25 cellular contexts compared by ENCODE assay signal in the genomic region with DNA sequence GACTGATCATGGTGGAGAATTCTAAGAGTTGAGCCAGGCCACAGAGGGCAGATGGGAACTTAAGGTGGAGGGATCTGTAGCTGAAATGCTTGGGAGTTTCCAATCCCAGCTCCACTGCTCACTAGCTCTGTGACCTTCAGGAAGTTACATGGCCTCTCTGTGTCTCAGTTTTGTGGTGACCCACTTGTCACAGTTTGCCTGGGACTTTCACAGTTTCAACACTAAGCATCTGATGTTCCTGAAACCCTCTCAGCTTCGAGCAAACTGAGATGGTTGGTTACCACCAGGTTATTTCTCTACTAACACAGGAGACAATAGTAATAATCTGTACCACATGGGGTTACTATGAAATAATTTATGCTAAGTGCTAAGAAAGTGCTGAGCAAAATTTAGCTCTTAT.
"Had no signal": no experiment of that assay in that cellular context is flagged by ENCODE, and none has a peak within 500 bp of the region (broad histone marks: within the 10 kb centered on the region; RNA-seq: fewer than 3 reads in every experiment).

No MANE protein-coding gene starts in this region.

- ATAC-seq: effector memory CD8-positive, alpha-beta T cell; esophagus mucosa; foreskin keratinocyte; gastrocnemius medialis; gastroesophageal sphincter; heart left ventricle; heart right ventricle had no signal

- H3K27me3 ChIP-seq: colonic mucosa, esophagus squamous epithelium, foreskin keratinocyte had no signal

- H3K4me2 ChIP-seq: hepatocyte had no signal

- H2AFZ ChIP-seq: hepatocyte had no signal

- H3K79me2 ChIP-seq: hepatocyte had no signal

- H3K36me3 ChIP-seq: colonic mucosa, esophagus muscularis mucosa, esophagus squamous epithelium, gastrocnemius medialis, gastroesophageal sphincter, heart left ventricle, heart right ventricle had no signal

- DNase-seq: colonic mucosa; cortex of kidney; dermis blood vessel endothelial cell; dorsolateral prefrontal cortex; effector CD4-positive, alpha-beta T cell; effector CD8-positive, alpha-beta T cell; effector memory CD4-positive, alpha-beta T cell; effector memory CD8-positive, alpha-beta T cell; endodermal cell; erythroblast; esophagus squamous epithelium; foreskin fibroblast; foreskin keratinocyte; foreskin melanocyte; gastrocnemius medialis; glutamatergic neuron; head of caudate nucleus; heart left ventricle; heart right ventricle had no signal

- H3K9me3 ChIP-seq: colonic mucosa, esophagus muscularis mucosa, esophagus squamous epithelium, gastrocnemius medialis, gastroesophageal sphincter, heart left ventricle had no signal

- H3K4me3 ChIP-seq: colonic mucosa, coronary artery, dorsolateral prefrontal cortex, esophagus muscularis mucosa, esophagus squamous epithelium, gastrocnemius medialis, gastroesophageal sphincter, heart left ventricle, heart right ventricle, hepatocyte had no signal

- H3K4me1 ChIP-seq: colonic mucosa, esophagus muscularis mucosa, esophagus squamous epithelium, foreskin keratinocyte, gastrocnemius medialis, gastroesophageal sphincter, heart left ventricle, heart right ventricle had no signal

- H3K27ac ChIP-seq: colonic mucosa, coronary artery, dorsolateral prefrontal cortex, epithelial cell of prostate, esophagus muscularis mucosa, esophagus squamous epithelium, foreskin keratinocyte, gastrocnemius medialis, gastroesophageal sphincter, heart left ventricle, heart right ventricle, hepatocyte had no signal
